23 cellular contexts compared by ENCODE assay signal in genomic region chr19:31541396-31541795, GRCh38.
"Had no signal": no experiment of that assay in that cellular context is flagged by ENCODE, and none has a peak within 500 bp of the region (broad histone marks: within the 10 kb centered on the region; RNA-seq: fewer than 3 reads in every experiment).

No MANE protein-coding gene starts in this region.

- H3K36me3 Mint-ChIP-seq: immature natural killer cell; stimulated activated effector memory CD8-positive, alpha-beta T cell treated with anti-CD3 and anti-CD28 coated beads, Interleukin-12 subunit alpha, Interleukin-12 subunit beta, amount 100 ng/mL, for 72 hours had no signal

- H3K4me3 ChIP-seq: left ventricle myocardium inferior, lung, mucosa of descending colon, ovary, skin epidermis, spleen, tibial nerve, uterus had no signal

- H3K36me3 ChIP-seq: left ventricle myocardium inferior, ovary, spleen, tibial nerve, uterus had no signal

- H3K9me3 ChIP-seq: left ventricle myocardium inferior, mucosa of descending colon, ovary, uterus had no signal

- H3K27me3 ChIP-seq: ovary, tibial nerve, uterus had no signal

- H3K27ac ChIP-seq: left ventricle myocardium inferior, ovary, skin epidermis, spleen, tibial nerve, uterus had no signal

- H3K27ac Mint-ChIP-seq: immature natural killer cell; naive thymus-derived CD8-positive, alpha-beta T cell; nephron; progenitor cell of endocrine pancreas; stimulated activated effector memory CD8-positive, alpha-beta T cell treated with anti-CD3 and anti-CD28 coated beads, Interleukin-12 subunit alpha, Interleukin-12 subunit beta, amount 100 ng/mL, for 72 hours; stimulated activated naive CD8-positive, alpha-beta T cell treated with anti-CD3 and anti-CD28 coated beads, Interleukin-15, Interleukin-2, amounts not matched to agents 100 ng/mL and 50 ng/mL, for 24 hours; type B pancreatic cell had no signal

- H3K4me1 ChIP-seq: left ventricle myocardium inferior, spleen, tibial nerve, uterus had no signal

- H3K9me3 Mint-ChIP-seq: immature natural killer cell; stimulated activated effector memory CD8-positive, alpha-beta T cell treated with anti-CD3 and anti-CD28 coated beads, Interleukin-12 subunit alpha, Interleukin-12 subunit beta, amount 100 ng/mL, for 72 hours had no signal

- DNase-seq: hypothalamus; immature natural killer cell; left ventricle myocardium inferior; midbrain; mucosa of descending colon; occipital lobe; ovary; right cardiac atrium; spleen; stimulated activated CD4-positive, alpha-beta T cell treated with anti-CD3 and anti-CD28 coated beads, Interleukin-4, amount 100 ng/mL, for 24 hours; stimulated activated naive CD4-positive, alpha-beta T cell; substantia nigra; uterus had no signal

- H3K4me1 Mint-ChIP-seq: immature natural killer cell; naive thymus-derived CD8-positive, alpha-beta T cell; nephron; neural crest cell; stimulated activated effector memory CD8-positive, alpha-beta T cell treated with anti-CD3 and anti-CD28 coated beads, Interleukin-12 subunit alpha, Interleukin-12 subunit beta, amount 100 ng/mL, for 72 hours had no signal

- H3K4me3 Mint-ChIP-seq: immature natural killer cell; naive thymus-derived CD8-positive, alpha-beta T cell; nephron; neural crest cell; stimulated activated effector memory CD8-positive, alpha-beta T cell treated with anti-CD3 and anti-CD28 coated beads, Interleukin-12 subunit alpha, Interleukin-12 subunit beta, amount 100 ng/mL, for 72 hours; stimulated activated naive CD8-positive, alpha-beta T cell treated with anti-CD3 and anti-CD28 coated beads, Interleukin-15, Interleukin-2, amounts not matched to agents 100 ng/mL and 50 ng/mL, for 24 hours; type B pancreatic cell had no signal
